Comparison of ENCODE assay signal across 9 cellular contexts in genomic region chr20:18588554-18589043, GRCh38. TPM values are rescaled to one million over a fixed set of nuclear protein-coding genes. Genes with fewer than 3 reads are reported as not detected.
DNase-seq lines count a peak whose midpoint lies in the region; ATAC-seq, FAIRE-seq and TF ChIP-seq lines count a peak whose summit lies in the region.
"Had no signal": no experiment of that assay in that cellular context is flagged by ENCODE, and none has a peak within 500 bp of the region (broad histone marks: within the 10 kb centered on the region; RNA-seq: fewer than 3 reads in every experiment).

No MANE protein-coding gene starts in this region.

- DNase-seq in DMS79 treated with DMSO at 0.1 percent for 48 hours (lab: John Stamatoyannopoulos, UW) = peak; percentile 35
- DNase-seq in DMS79 (lab: John Stamatoyannopoulos, UW) = no peak
- no peak for DNase-seq in MCF 10A (ENCODE audit: unreplicated experiment)
- DNase-seq in memory B cell (ENCODE audit: low spot score in 2 of 2) = no peak
- no peak for DNase-seq in vagina (ENCODE audit: extremely low spot score in 2 of 2)
- DNase-seq in GM03348 (ENCODE audit: low spot score) = no peak
- DNase-seq in HTR-8/SVneo (ENCODE audit: insufficient read length, low spot score) = no peak

- H3K9me3 Mint-ChIP-seq in MCF 10A (ENCODE audit: unreplicated experiment) = no peaks in the 10 kb centered on the region
- no peaks in the 10 kb centered on the region for H3K9me3 Mint-ChIP-seq in memory B cell

- FAIRE-seq in HTR-8/SVneo (lab: Jason Lieb, UNC) = no peak
- FAIRE-seq: A204.1 had no signal

- TF ChIP-seq CTCF in MCF 10A (IDR thresholded peaks at IDR 0.05; ENCODE audit: unreplicated experiment) (no peak), vagina (IDR thresholded peaks at IDR 0.05) (no peak)

- H3K4me3 ChIP-seq in HUES64 (ENCODE audit: low read length) (peak overlapping the region; percentile 93), vagina (peak overlapping the region; percentile 64 to 82)

- no peak for TF ChIP-seq POLR2A in vagina (IDR thresholded peaks at IDR 0.05)

- H3K9me3 ChIP-seq in HUES64 (ENCODE audit: insufficient read depth, low read depth, low read length) = no peaks in the 10 kb centered on the region
- no peaks in the 10 kb centered on the region for H3K9me3 ChIP-seq in vagina

- peak overlapping the region; percentile 85 for H3K9ac ChIP-seq in HUES64 (ENCODE audit: low read depth, low read length)

- H3K36me3 ChIP-seq in HUES64 (ENCODE audit: insufficient read depth, low read length) (no peaks in the 10 kb centered on the region; the same call in 1 of the 2 replicates), vagina (no peaks in the 10 kb centered on the region)

- POLR2A ChIA-PET in MCF 10A (lab: Yijun Ruan, JAX) = interaction anchor here (0.6 to 2.2 kb wide), 16 partner anchors 8 to 1253 kb away, joined by 3 to 25 read pairs (median 3); partner anchors contain the start of genes DZANK1, POLR3F, SEC23B and SMIM26

- H3K4me1 Mint-ChIP-seq in MCF 10A (ENCODE audit: insufficient read depth, unreplicated experiment) = peaks cover 18% of the 10 kb centered on the region
- peaks cover 13% of the 10 kb centered on the region for H3K4me1 Mint-ChIP-seq in memory B cell

- TSS peak; percentile 32 for BruUV-seq in MCF 10A (replicated peaks; lab: Mats Ljungman, UMichigan)

- WGBS in HUES64 = 10% methylated on average over 16 of the region's 19 CpGs

- H3K4me1 ChIP-seq in HUES64 (ENCODE audit: insufficient read depth, low read length) = peaks cover 38% of the 10 kb centered on the region
- peaks cover 17% of the 10 kb centered on the region for H3K4me1 ChIP-seq in vagina

- CTCF ChIA-PET in MCF 10A (lab: Yijun Ruan, JAX) = interaction anchor here (0.6 to 2.1 kb wide), 13 partner anchors 9 to 1463 kb away, joined by 3 to 8 read pairs (median 4); partner anchors contain the start of gene RBBP9

- H3K27me3 Mint-ChIP-seq in MCF 10A (ENCODE audit: insufficient read depth, unreplicated experiment) (no peaks in the 10 kb centered on the region), memory B cell (peaks cover 6% of the 10 kb centered on the region)

- intact Hi-C loops in MCF 10A (cut with micrococcal nuclease) = loop anchor here (5.0 kb wide), 1 partner anchor 121 kb away; the partner anchor contains the start of genes DZANK1 and POLR3F
- intact Hi-C loops in vagina (cut with DNase I) = no loop called here

- H3K36me3 Mint-ChIP-seq in MCF 10A (ENCODE audit: insufficient read depth, unreplicated experiment) = peaks cover 8% of the 10 kb centered on the region
- H3K36me3 Mint-ChIP-seq in memory B cell = no peaks in the 10 kb centered on the region

- ATAC-seq in memory B cell (ENCODE audit: low read depth) = no peak

- peak overlapping the region; percentile 46 for H3K27ac Mint-ChIP-seq in MCF 10A (ENCODE audit: low read depth, unreplicated experiment)
- peak overlapping the region; percentile 93 for H3K27ac Mint-ChIP-seq in memory B cell

- H3K27me3 ChIP-seq in HUES64 (ENCODE audit: insufficient read depth, low read length) (no peaks in the 10 kb centered on the region), vagina (no peaks in the 10 kb centered on the region)

- H3K27ac ChIP-seq in HUES64 (ENCODE audit: low read depth, low read length) (peak overlapping the region; percentile 77; the same call in 1 of the 2 replicates), vagina (peak overlapping the region; percentile 67)

- H3K4me3 Mint-ChIP-seq in MCF 10A (ENCODE audit: unreplicated experiment) (peak overlapping the region; percentile 89), memory B cell (peak overlapping the region; percentile 88)

RNA-seq across cellular contexts. Expression of gene DTD1, which starts 0.7 kb away (rescaled TPM):
- 51.0 TPM for polyA plus RNA-seq in HUES64 (2013, experiment 1 of 2)
- polyA plus RNA-seq in HUES64 (2013, experiment 2 of 2) = 58.8 TPM
- 101 and 113 TPM in 2 replicates for total RNA-seq in MCF 10A (2022)
- total RNA-seq in vagina = 24.1 TPM

RNA-seq across cellular contexts. Expression of gene SMIM26, which starts 21.4 kb away (rescaled TPM):
- 74.1 TPM for polyA plus RNA-seq in HUES64 (2013, experiment 1 of 2)
- polyA plus RNA-seq in HUES64 (2013, experiment 2 of 2) = 86.9 TPM
- 106 and 127 TPM in 2 replicates for total RNA-seq in MCF 10A (2022)
- 85.2 TPM for total RNA-seq in vagina
